ENCODE assay signal across 10 cellular contexts in the genomic region with DNA sequence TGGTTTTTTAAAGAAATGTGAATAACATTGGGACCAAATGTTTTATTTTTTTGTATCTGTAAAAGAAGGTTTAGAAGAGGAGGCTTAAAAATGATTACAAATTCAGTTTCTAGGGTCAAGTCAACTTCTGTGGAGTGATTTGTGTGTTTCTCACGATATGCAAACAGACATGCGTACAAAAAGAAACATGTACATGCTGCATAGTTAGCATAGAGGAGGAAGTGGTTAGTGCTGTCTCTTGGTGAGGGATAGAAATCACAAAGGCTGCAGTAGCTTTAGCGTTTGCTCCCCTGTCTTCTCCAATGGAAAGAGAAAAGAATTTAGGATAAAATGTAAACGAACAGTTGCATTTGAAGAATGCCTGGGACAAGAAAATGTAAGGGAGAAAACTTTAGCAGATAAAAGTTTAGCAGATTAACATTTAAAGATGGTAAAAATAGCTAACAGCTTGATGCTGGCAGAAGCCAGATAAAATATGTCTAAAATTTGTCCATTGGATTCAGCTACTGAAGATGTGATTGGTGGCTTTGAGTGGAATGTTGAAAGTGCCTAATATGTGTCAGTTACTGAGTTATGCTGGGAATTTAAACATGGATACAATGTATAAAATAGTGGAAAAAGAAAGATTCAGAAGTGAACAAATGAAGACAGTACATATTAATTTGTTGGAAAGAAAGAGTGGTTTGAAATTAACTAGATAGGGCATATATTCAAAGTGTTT. TPM values are rescaled to one million over a fixed set of nuclear protein-coding genes. Genes with fewer than 3 reads are reported as not detected.
DNase-seq lines count a peak whose midpoint lies in the region; ATAC-seq and TF ChIP-seq lines count a peak whose summit lies in the region.
"Had no signal": no experiment of that assay in that cellular context is flagged by ENCODE, and none has a peak within 500 bp of the region (broad histone marks: within the 10 kb centered on the region; RNA-seq: fewer than 3 reads in every experiment).

No MANE protein-coding gene starts in this region.

- H3K4me3 ChIP-seq in CD8-positive, alpha-beta memory T cell (ENCODE audit: low read length), result peak overlapping the region; percentile 5
- H3K4me3 ChIP-seq in Jurkat, Clone E6-1 (ENCODE audit: low read length), result no peak overlapping the region
- H3K4me3 ChIP-seq: GM23248, K562 had no signal

- no peaks in the 10 kb centered on the region for H3K9me3 ChIP-seq in CD8-positive, alpha-beta memory T cell (ENCODE audit: low read length)

- POLR2A ChIA-PET in CD8-positive, alpha-beta memory T cell (lab: Charles Lee), result interaction anchor here (2.1 kb wide), 1 partner anchor 44 kb away, joined by 14 read pairs; a partner anchor contains a TSS

- peak overlapping the region; percentile 0 to 80 (median 60) for H3K4me3 Mint-ChIP-seq in CD8-positive, alpha-beta memory T cell
- H3K4me3 Mint-ChIP-seq in chondrocyte (ENCODE audit: unreplicated experiment), result no peak overlapping the region

- no peaks in the 10 kb centered on the region for H3K9me3 Mint-ChIP-seq in CD8-positive, alpha-beta memory T cell
- H3K9me3 Mint-ChIP-seq in chondrocyte (ENCODE audit: low read depth), result no peaks in the 10 kb centered on the region

- no peak overlapping the region for H3K27ac ChIP-seq in CD8-positive, alpha-beta memory T cell (ENCODE audit: low read depth, low read length)
- H3K27ac ChIP-seq: GM23248 had no signal

- ATAC-seq in GM19035 (IDR thresholded peaks at IDR 0.05; ENCODE audit: unreplicated experiment), result peak; percentile 79
- ATAC-seq: K562 had no signal

- H3K4me1 Mint-ChIP-seq in CD8-positive, alpha-beta memory T cell, result peaks cover 42 to 69% (median 61%) of the 10 kb centered on the region in 3 donors
- peaks cover 14% of the 10 kb centered on the region for H3K4me1 Mint-ChIP-seq in chondrocyte (ENCODE audit: low read depth)

- peaks cover 7 to 54% (median 12%) of the 10 kb centered on the region in 3 donors for H3K36me3 Mint-ChIP-seq in CD8-positive, alpha-beta memory T cell
- peaks cover 13% of the 10 kb centered on the region for H3K36me3 Mint-ChIP-seq in chondrocyte (ENCODE audit: low read depth)

- CTCF ChIA-PET in CD8-positive, alpha-beta memory T cell (lab: Charles Lee), result interaction anchor here (0.8 to 1.5 kb wide), 2 partner anchors 15 to 45 kb away, joined by 3 to 5 read pairs; a partner anchor contains a TSS

- H3K4me1 ChIP-seq in CD8-positive, alpha-beta memory T cell (ENCODE audit: insufficient read depth, low read length), result peaks cover 42% of the 10 kb centered on the region

- no peaks in the 10 kb centered on the region for H3K27me3 ChIP-seq in CD8-positive, alpha-beta memory T cell (ENCODE audit: insufficient read depth, low read length, poor library complexity, severe bottlenecking)

- H3K27ac Mint-ChIP-seq in CD8-positive, alpha-beta memory T cell, result peak overlapping the region; percentile 3 to 93 (median 80)
- H3K27ac Mint-ChIP-seq in chondrocyte (ENCODE audit: unreplicated experiment), result peak overlapping the region; percentile 82

- peak in 2 of 5 donors; percentile 17 to 37 for DNase-seq in CD8-positive, alpha-beta memory T cell
- peak; percentile 73 for DNase-seq in Jurkat, Clone E6-1 (ENCODE audit: low read depth, low spot score)
- DNase-seq in chondrocyte (ENCODE audit: low spot score), result no peak
- no peak for DNase-seq in HuH-7 (ENCODE audit: low spot score)
- no peak for DNase-seq in NCI-H446 treated with DMSO at 0.1 percent for 48 hours (lab: John Stamatoyannopoulos, UW)
- DNase-seq in glomerular visceral epithelial cell (ENCODE audit: extremely low spot score), result no peak
- DNase-seq in NCI-H146 (lab: John Stamatoyannopoulos, UW), result no peak
- DNase-seq: GM23248 had no signal

- no peak for TF ChIP-seq CTCF in chondrocyte (IDR thresholded peaks at IDR 0.05)

- no peaks in the 10 kb centered on the region for H3K27me3 Mint-ChIP-seq in CD8-positive, alpha-beta memory T cell
- H3K27me3 Mint-ChIP-seq in chondrocyte (ENCODE audit: low read depth), result no peaks in the 10 kb centered on the region

- no peaks in the 10 kb centered on the region for H3K36me3 ChIP-seq in CD8-positive, alpha-beta memory T cell (ENCODE audit: insufficient read depth, low read length)

RNA-seq across cellular contexts. Expression of a gene that starts 44.9 kb away (rescaled TPM):
- total RNA-seq in CD8-positive, alpha-beta memory T cell, result 10 to 100 TPM; 33.1 to 35.8 TPM
- polyA plus RNA-seq in CD8-positive, alpha-beta memory T cell, result 41.4 TPM
- 17.2 TPM for polyA plus RNA-seq in Jurkat, Clone E6-1 (2012; ENCODE audit: insufficient read depth, insufficient read length)
- 15.9 to 23.3 TPM (median 17.4 TPM) in 3 replicates for total RNA-seq in chondrocyte
